ENCODE assay signal across 24 cellular contexts in genomic region chr10:3531670-3532069, GRCh38.
"Had no signal": no experiment of that assay in that cellular context is flagged by ENCODE, and none has a peak within 500 bp of the region (broad histone marks: within the 10 kb centered on the region; RNA-seq: fewer than 3 reads in every experiment).

No MANE protein-coding gene starts in this region.

- H3K27me3 ChIP-seq: ovary, right atrium auricular region, stomach, testis, thyroid gland, transverse colon, upper lobe of left lung, vagina had no signal

- H3K4me1 ChIP-seq: testis, upper lobe of left lung had no signal

- FAIRE-seq: islet of Langerhans had no signal

- DNase-seq: hypothalamus; immature natural killer cell; left ventricle myocardium inferior; midbrain; mucosa of descending colon; naive thymus-derived CD4-positive, alpha-beta T cell; ovary; stimulated activated CD4-positive, alpha-beta T cell treated with anti-CD3 and anti-CD28 coated beads, Interleukin-12 subunit alpha, Interleukin-12 subunit beta, amount 100 ng/mL, for 4 hours; stimulated activated CD4-positive, alpha-beta T cell treated with anti-CD3 and anti-CD28 coated beads, Interleukin-15, amount 100 ng/mL, for 24 hours; stimulated activated CD4-positive, alpha-beta T cell treated with anti-CD3 and anti-CD28 coated beads, Interleukin-2, amount 100 ng/mL, for 24 hours; stimulated activated CD4-positive, alpha-beta T cell treated with anti-CD3 and anti-CD28 coated beads, Interleukin-4, amount 100 ng/mL, for 1 hour; stimulated activated naive B cell treated with anti-CD40 and anti-IgM and Interleukin-4, amounts not matched to agents 10 μg/mL and 1 μg/mL and 100 μg/mL, for 72 hours; stimulated activated naive CD8-positive, alpha-beta T cell treated with anti-CD3 and anti-CD28 coated beads, Interleukin-15, Interleukin-2, amounts not matched to agents 100 U/mL and 50 U/mL, for 24 hours; stomach; testis; thyroid gland; transverse colon; upper lobe of left lung had no signal

- H3K4me3 ChIP-seq: left ventricle myocardium inferior, lung, mucosa of descending colon, ovary, right atrium auricular region, skin epidermis, stomach, testis, thyroid gland, transverse colon, upper lobe of left lung, vagina had no signal

- H3K9me3 ChIP-seq: left ventricle myocardium inferior, mucosa of descending colon, ovary, right atrium auricular region, stomach, testis, thyroid gland, transverse colon, upper lobe of left lung, vagina had no signal

- ATAC-seq: mucosa of descending colon; naive thymus-derived CD4-positive, alpha-beta T cell; sciatic nerve; stimulated activated naive B cell treated with anti-CD40 and anti-IgM and Interleukin-4, amounts not matched to agents 10 μg/mL and 1 μg/mL and 100 μg/mL, for 72 hours; stimulated activated naive CD8-positive, alpha-beta T cell treated with anti-CD3 and anti-CD28 coated beads, Interleukin-15, Interleukin-2, amounts not matched to agents 100 U/mL and 50 U/mL, for 24 hours had no signal

- H3K27ac ChIP-seq: left ventricle myocardium inferior, ovary, right atrium auricular region, stomach, testis, thyroid gland, transverse colon, upper lobe of left lung, vagina had no signal

- H3K36me3 ChIP-seq: left ventricle myocardium inferior, ovary, right atrium auricular region, stomach, thyroid gland, transverse colon, upper lobe of left lung, vagina had no signal
